19 cellular contexts compared by ENCODE assay signal in the genomic region with DNA sequence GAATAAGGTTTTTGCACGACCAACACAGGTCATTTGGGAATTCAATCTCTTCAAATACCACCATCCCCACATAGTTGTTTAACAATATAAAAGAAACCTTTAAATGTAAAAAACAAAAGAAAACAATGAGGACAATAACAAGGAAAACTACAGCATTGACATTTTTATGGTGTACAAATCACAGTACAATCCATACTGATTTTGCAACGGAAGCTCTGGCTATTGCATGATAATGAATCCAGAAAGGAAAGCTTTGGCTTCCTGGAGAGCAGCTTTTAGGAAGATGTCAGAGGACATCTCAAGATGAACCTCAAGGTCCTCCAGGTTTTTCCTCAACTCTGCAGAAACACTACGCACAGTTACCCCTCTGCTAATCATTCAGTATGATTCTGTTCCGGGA.
"Had no signal": no experiment of that assay in that cellular context is flagged by ENCODE, and none has a peak within 500 bp of the region (broad histone marks: within the 10 kb centered on the region; RNA-seq: fewer than 3 reads in every experiment).

No MANE protein-coding gene starts in this region.

- H3K9ac ChIP-seq: parathyroid adenoma had no signal

- H3K27ac Mint-ChIP-seq: activated CD8-positive, alpha-beta memory T cell treated with anti-CD3 and anti-CD28 coated beads, Interleukin-2, amount 10 ng/mL, durations not matched to agents 7 days and 5 days; activated naive CD4-positive, alpha-beta T cell treated with anti-CD3 and anti-CD28 coated beads, Interleukin-2, amount 50 U/mL, for 24 hours; activated T-cell treated with anti-CD3 and anti-CD28 coated beads, Interleukin-2, amount 50 U/mL, for 24 hours; stimulated activated naive CD8-positive, alpha-beta T cell treated with anti-CD3 and anti-CD28 coated beads, Interleukin-15, Interleukin-2, amounts not matched to agents 100 ng/mL and 50 ng/mL, for 24 hours; T-helper 17 cell had no signal

- DNase-seq: activated CD8-positive, alpha-beta memory T cell treated with anti-CD3 and anti-CD28 coated beads, Interleukin-2, amount 10 ng/mL, durations not matched to agents 7 days and 5 days; activated effector memory CD4-positive, alpha-beta T cell treated with Interleukin-2 at 50 U/mL for 16 hours; activated T-cell treated with anti-CD3 and anti-CD28 coated beads, Interleukin-2, amount 50 U/mL, for 24 hours; amniotic stem cell; brain microvascular endothelial cell; dorsolateral prefrontal cortex; foreskin melanocyte; kidney; mesendoderm; right lobe of liver; SIG-M5; stimulated activated CD4-positive, alpha-beta T cell treated with anti-CD3 and anti-CD28 coated beads, Interleukin-12 subunit alpha, Interleukin-12 subunit beta, amount 100 ng/mL, for 4 hours; stimulated activated CD4-positive, alpha-beta T cell treated with anti-CD3 and anti-CD28 coated beads, Interleukin-2, amount 100 ng/mL, for 48 hours; stimulated activated CD8-positive, alpha-beta memory T cell treated with anti-CD3 and anti-CD28 coated beads, Interleukin-4, amount 100 ng/mL, for 48 hours; T-helper 17 cell had no signal

- H3K36me3 Mint-ChIP-seq: activated CD8-positive, alpha-beta memory T cell treated with anti-CD3 and anti-CD28 coated beads, Interleukin-2, amount 10 ng/mL, durations not matched to agents 7 days and 5 days had no signal

- ATAC-seq: activated CD8-positive, alpha-beta memory T cell treated with anti-CD3 and anti-CD28 coated beads, Interleukin-2, amount 10 ng/mL, durations not matched to agents 7 days and 5 days; right lobe of liver; T-helper 17 cell had no signal

- H3K4me3 ChIP-seq: dorsolateral prefrontal cortex, right lobe of liver had no signal

- H3K27me3 ChIP-seq: brain microvascular endothelial cell, dorsolateral prefrontal cortex, right lobe of liver had no signal

- H3K4me3 Mint-ChIP-seq: activated CD8-positive, alpha-beta memory T cell treated with anti-CD3 and anti-CD28 coated beads, Interleukin-2, amount 10 ng/mL, durations not matched to agents 7 days and 5 days; activated naive CD4-positive, alpha-beta T cell treated with anti-CD3 and anti-CD28 coated beads, Interleukin-2, amount 50 U/mL, for 24 hours; activated T-cell treated with anti-CD3 and anti-CD28 coated beads, Interleukin-2, amount 50 U/mL, for 24 hours; neural crest cell; stimulated activated naive CD8-positive, alpha-beta T cell treated with anti-CD3 and anti-CD28 coated beads, Interleukin-15, Interleukin-2, amounts not matched to agents 100 ng/mL and 50 ng/mL, for 24 hours; T-helper 17 cell had no signal

- H3K27ac ChIP-seq: brain microvascular endothelial cell, parathyroid adenoma, right lobe of liver had no signal

- H3K9me3 ChIP-seq: right lobe of liver had no signal

- H3K4me1 ChIP-seq: parathyroid adenoma had no signal

- H3K36me3 ChIP-seq: brain microvascular endothelial cell, right lobe of liver had no signal

- H3K9me3 Mint-ChIP-seq: activated naive CD4-positive, alpha-beta T cell treated with anti-CD3 and anti-CD28 coated beads, Interleukin-2, amount 50 U/mL, for 24 hours; activated T-cell treated with anti-CD3 and anti-CD28 coated beads, Interleukin-2, amount 50 U/mL, for 24 hours; neural crest cell; stimulated activated naive CD8-positive, alpha-beta T cell treated with anti-CD3 and anti-CD28 coated beads, Interleukin-15, Interleukin-2, amounts not matched to agents 100 ng/mL and 50 ng/mL, for 24 hours had no signal

- H3K4me1 Mint-ChIP-seq: activated CD8-positive, alpha-beta memory T cell treated with anti-CD3 and anti-CD28 coated beads, Interleukin-2, amount 10 ng/mL, durations not matched to agents 7 days and 5 days; activated naive CD4-positive, alpha-beta T cell treated with anti-CD3 and anti-CD28 coated beads, Interleukin-2, amount 50 U/mL, for 24 hours; neural crest cell had no signal

- H3K27me3 Mint-ChIP-seq: stimulated activated naive CD8-positive, alpha-beta T cell treated with anti-CD3 and anti-CD28 coated beads, Interleukin-15, Interleukin-2, amounts not matched to agents 100 ng/mL and 50 ng/mL, for 24 hours had no signal
